5 cellular contexts compared by ENCODE assay signal in genomic region chr2:113528126-113528525, GRCh38. TPM values are rescaled to one million over a fixed set of nuclear protein-coding genes. Genes with fewer than 3 reads are reported as not detected.
"Had no signal": no experiment of that assay in that cellular context is flagged by ENCODE, and none has a peak within 500 bp of the region (broad histone marks: within the 10 kb centered on the region; RNA-seq: fewer than 3 reads in every experiment).

No MANE protein-coding gene starts in this region.

RNA-seq across cellular contexts. Expression of gene FOXD4L1, which starts 29.7 kb away (rescaled TPM):
- total RNA-seq: GM23248, H1, H4, H7, H9 had no signal
- polyA plus RNA-seq: GM23248, H1 had no signal
